In the genomic region with DNA sequence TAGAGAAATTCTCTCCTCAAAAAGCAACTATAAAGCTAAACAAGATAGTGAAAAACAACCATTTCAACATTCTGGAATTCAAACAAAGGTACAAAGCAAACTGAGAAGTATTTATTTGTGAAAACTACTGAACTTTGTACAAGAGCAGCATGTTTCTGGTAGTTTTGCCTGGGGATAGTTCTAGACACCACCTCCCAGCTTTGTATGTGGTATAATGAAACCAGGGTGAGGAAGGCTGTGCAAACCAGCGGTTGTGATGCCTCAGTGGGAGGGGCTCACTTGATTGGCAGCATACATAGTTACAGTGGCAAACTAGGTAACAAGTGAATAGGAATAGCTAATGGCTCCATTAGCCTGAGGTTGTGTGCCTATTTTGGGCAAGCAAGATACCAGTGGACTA, we compare ENCODE assay signal across 2 cellular contexts.
TF ChIP-seq lines count a peak whose summit lies in the region.

No MANE protein-coding gene starts in this region.

TF ChIP-seq in GM23338, 12 proteins besides CTCF, POLR2A, EP300 and RAD21:
- TF ChIP-seq, protein P1, sequence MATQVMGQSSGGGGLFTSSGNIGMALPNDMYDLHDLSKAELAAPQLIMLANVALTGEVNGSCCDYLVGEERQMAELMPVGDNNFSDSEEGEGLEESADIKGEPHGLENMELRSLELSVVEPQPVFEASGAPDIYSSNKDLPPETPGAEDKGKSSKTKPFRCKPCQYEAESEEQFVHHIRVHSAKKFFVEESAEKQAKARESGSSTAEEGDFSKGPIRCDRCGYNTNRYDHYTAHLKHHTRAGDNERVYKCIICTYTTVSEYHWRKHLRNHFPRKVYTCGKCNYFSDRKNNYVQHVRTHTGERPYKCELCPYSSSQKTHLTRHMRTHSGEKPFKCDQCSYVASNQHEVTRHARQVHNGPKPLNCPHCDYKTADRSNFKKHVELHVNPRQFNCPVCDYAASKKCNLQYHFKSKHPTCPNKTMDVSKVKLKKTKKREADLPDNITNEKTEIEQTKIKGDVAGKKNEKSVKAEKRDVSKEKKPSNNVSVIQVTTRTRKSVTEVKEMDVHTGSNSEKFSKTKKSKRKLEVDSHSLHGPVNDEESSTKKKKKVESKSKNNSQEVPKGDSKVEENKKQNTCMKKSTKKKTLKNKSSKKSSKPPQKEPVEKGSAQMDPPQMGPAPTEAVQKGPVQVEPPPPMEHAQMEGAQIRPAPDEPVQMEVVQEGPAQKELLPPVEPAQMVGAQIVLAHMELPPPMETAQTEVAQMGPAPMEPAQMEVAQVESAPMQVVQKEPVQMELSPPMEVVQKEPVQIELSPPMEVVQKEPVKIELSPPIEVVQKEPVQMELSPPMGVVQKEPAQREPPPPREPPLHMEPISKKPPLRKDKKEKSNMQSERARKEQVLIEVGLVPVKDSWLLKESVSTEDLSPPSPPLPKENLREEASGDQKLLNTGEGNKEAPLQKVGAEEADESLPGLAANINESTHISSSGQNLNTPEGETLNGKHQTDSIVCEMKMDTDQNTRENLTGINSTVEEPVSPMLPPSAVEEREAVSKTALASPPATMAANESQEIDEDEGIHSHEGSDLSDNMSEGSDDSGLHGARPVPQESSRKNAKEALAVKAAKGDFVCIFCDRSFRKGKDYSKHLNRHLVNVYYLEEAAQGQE (IDR thresholded peaks at IDR 0.05; ENCODE audit: unreplicated experiment), result no peak
- TF ChIP-seq, protein P2, sequence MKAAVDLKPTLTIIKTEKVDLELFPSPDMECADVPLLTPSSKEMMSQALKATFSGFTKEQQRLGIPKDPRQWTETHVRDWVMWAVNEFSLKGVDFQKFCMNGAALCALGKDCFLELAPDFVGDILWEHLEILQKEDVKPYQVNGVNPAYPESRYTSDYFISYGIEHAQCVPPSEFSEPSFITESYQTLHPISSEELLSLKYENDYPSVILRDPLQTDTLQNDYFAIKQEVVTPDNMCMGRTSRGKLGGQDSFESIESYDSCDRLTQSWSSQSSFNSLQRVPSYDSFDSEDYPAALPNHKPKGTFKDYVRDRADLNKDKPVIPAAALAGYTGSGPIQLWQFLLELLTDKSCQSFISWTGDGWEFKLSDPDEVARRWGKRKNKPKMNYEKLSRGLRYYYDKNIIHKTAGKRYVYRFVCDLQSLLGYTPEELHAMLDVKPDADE (IDR thresholded peaks at IDR 0.05), result no peak
- TF ChIP-seq JUNB (IDR thresholded peaks at IDR 0.05; ENCODE audit: unreplicated experiment) (no peak), CREB1 (CRISPR knock-in tag; IDR thresholded peaks at IDR 0.05; ENCODE audit: low read depth) (no peak), ZNF331 (CRISPR knock-in tag; IDR thresholded peaks at IDR 0.05; ENCODE audit: low read depth) (no peak), POLR2AphosphoS5 (IDR thresholded peaks at IDR 0.05; ENCODE audit: low read depth) (no peak), ZNF114 (CRISPR knock-in tag; IDR thresholded peaks at IDR 0.05) (no peak), EZH2phosphoT487 (IDR thresholded peaks at IDR 0.05; ENCODE audit: unreplicated experiment) (no peak), NANOG (IDR thresholded peaks at IDR 0.05; ENCODE audit: borderline replicate concordance) (no peak)
- TF ChIP-seq, protein P3, sequence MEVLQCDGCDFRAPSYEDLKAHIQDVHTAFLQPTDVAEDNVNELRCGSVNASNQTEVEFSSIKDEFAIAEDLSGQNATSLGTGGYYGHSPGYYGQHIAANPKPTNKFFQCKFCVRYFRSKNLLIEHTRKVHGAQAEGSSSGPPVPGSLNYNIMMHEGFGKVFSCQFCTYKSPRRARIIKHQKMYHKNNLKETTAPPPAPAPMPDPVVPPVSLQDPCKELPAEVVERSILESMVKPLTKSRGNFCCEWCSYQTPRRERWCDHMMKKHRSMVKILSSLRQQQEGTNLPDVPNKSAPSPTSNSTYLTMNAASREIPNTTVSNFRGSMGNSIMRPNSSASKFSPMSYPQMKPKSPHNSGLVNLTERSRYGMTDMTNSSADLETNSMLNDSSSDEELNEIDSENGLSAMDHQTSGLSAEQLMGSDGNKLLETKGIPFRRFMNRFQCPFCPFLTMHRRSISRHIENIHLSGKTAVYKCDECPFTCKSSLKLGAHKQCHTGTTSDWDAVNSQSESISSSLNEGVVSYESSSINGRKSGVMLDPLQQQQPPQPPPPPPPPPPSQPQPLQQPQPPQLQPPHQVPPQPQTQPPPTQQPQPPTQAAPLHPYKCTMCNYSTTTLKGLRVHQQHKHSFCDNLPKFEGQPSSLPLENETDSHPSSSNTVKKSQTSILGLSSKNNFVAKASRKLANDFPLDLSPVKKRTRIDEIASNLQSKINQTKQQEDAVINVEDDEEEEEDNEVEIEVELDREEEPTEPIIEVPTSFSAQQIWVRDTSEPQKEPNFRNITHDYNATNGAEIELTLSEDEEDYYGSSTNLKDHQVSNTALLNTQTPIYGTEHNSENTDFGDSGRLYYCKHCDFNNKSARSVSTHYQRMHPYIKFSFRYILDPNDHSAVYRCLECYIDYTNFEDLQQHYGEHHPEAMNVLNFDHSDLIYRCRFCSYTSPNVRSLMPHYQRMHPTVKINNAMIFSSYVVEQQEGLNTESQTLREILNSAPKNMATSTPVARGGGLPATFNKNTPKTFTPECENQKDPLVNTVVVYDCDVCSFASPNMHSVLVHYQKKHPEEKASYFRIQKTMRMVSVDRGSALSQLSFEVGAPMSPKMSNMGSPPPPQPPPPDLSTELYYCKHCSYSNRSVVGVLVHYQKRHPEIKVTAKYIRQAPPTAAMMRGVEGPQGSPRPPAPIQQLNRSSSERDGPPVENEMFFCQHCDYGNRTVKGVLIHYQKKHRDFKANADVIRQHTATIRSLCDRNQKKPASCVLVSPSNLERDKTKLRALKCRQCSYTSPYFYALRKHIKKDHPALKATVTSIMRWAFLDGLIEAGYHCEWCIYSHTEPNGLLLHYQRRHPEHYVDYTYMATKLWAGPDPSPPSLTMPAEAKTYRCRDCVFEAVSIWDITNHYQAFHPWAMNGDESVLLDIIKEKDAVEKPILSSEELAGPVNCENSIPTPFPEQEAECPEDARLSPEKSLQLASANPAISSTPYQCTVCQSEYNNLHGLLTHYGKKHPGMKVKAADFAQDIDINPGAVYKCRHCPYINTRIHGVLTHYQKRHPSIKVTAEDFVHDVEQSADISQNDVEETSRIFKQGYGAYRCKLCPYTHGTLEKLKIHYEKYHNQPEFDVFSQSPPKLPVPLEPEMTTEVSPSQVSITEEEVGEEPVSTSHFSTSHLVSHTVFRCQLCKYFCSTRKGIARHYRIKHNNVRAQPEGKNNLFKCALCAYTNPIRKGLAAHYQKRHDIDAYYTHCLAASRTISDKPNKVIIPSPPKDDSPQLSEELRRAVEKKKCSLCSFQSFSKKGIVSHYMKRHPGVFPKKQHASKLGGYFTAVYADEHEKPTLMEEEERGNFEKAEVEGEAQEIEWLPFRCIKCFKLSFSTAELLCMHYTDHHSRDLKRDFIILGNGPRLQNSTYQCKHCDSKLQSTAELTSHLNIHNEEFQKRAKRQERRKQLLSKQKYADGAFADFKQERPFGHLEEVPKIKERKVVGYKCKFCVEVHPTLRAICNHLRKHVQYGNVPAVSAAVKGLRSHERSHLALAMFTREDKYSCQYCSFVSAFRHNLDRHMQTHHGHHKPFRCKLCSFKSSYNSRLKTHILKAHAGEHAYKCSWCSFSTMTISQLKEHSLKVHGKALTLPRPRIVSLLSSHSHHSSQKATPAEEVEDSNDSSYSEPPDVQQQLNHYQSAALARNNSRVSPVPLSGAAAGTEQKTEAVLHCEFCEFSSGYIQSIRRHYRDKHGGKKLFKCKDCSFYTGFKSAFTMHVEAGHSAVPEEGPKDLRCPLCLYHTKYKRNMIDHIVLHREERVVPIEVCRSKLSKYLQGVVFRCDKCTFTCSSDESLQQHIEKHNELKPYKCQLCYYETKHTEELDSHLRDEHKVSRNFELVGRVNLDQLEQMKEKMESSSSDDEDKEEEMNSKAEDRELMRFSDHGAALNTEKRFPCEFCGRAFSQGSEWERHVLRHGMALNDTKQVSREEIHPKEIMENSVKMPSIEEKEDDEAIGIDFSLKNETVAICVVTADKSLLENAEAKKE (CRISPR knock-in tag; IDR thresholded peaks at IDR 0.05), result no peak

TF ChIP-seq in HepG2, 621 proteins besides CTCF, POLR2A, EP300 and RAD21 (continued from another document):
- TF ChIP-seq SUZ12 (IDR thresholded peaks at IDR 0.05; ENCODE audit: low read depth, low read length) (no peak), SOX5 (CRISPR knock-in tag; IDR thresholded peaks at IDR 0.05; ENCODE audit: borderline replicate concordance) (0 out of 2 replicates have a peak, but pooled peaks have one; percentile 30), SRSF4 (IDR thresholded peaks at IDR 0.05; ENCODE audit: low read depth, low read length, poor library complexity, severe bottlenecking) (no peak), KDM6A (CRISPR knock-in tag; IDR thresholded peaks at IDR 0.05; ENCODE audit: low read depth) (0 out of 2 replicates have a peak, but pooled peaks have one; percentile 17), ZNF441 (CRISPR knock-in tag; IDR thresholded peaks at IDR 0.05; ENCODE audit: borderline replicate concordance) (peak; percentile 83; the same call in 1 of the 2 replicates), SOX13 (IDR thresholded peaks at IDR 0.05) (no peak), SOX13 (CRISPR knock-in tag; conservative IDR thresholded peaks at IDR 0.05 in 1 of 2, IDR thresholded peaks at IDR 0.05 in 1 of 2) (peak in 1 of 2 experiments; percentile 31; a peak in 1 of 4 replicates), ZNF24 (IDR thresholded peaks at IDR 0.05) (no peak), SOX6 (IDR thresholded peaks at IDR 0.05) (no peak), SOX6 (CRISPR knock-in tag; IDR thresholded peaks at IDR 0.05) (peak; percentile 31; the same call in 1 of the 2 replicates), ZNF382 (CRISPR knock-in tag; IDR thresholded peaks at IDR 0.05; ENCODE audit: borderline replicate concordance) (0 out of 2 replicates have a peak, but pooled peaks have one; percentile 57)
- TF ChIP-seq, protein P4, sequence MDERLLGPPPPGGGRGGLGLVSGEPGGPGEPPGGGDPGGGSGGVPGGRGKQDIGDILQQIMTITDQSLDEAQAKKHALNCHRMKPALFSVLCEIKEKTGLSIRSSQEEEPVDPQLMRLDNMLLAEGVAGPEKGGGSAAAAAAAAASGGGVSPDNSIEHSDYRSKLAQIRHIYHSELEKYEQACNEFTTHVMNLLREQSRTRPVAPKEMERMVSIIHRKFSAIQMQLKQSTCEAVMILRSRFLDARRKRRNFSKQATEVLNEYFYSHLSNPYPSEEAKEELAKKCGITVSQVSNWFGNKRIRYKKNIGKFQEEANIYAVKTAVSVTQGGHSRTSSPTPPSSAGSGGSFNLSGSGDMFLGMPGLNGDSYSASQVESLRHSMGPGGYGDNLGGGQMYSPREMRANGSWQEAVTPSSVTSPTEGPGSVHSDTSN (CRISPR knock-in tag; IDR thresholded peaks at IDR 0.05), result peak; percentile 73
- TF ChIP-seq, protein P5, sequence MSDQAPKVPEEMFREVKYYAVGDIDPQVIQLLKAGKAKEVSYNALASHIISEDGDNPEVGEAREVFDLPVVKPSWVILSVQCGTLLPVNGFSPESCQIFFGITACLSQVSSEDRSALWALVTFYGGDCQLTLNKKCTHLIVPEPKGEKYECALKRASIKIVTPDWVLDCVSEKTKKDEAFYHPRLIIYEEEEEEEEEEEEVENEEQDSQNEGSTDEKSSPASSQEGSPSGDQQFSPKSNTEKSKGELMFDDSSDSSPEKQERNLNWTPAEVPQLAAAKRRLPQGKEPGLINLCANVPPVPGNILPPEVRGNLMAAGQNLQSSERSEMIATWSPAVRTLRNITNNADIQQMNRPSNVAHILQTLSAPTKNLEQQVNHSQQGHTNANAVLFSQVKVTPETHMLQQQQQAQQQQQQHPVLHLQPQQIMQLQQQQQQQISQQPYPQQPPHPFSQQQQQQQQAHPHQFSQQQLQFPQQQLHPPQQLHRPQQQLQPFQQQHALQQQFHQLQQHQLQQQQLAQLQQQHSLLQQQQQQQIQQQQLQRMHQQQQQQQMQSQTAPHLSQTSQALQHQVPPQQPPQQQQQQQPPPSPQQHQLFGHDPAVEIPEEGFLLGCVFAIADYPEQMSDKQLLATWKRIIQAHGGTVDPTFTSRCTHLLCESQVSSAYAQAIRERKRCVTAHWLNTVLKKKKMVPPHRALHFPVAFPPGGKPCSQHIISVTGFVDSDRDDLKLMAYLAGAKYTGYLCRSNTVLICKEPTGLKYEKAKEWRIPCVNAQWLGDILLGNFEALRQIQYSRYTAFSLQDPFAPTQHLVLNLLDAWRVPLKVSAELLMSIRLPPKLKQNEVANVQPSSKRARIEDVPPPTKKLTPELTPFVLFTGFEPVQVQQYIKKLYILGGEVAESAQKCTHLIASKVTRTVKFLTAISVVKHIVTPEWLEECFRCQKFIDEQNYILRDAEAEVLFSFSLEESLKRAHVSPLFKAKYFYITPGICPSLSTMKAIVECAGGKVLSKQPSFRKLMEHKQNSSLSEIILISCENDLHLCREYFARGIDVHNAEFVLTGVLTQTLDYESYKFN (CRISPR knock-in tag; conservative IDR thresholded peaks at IDR 0.05), result peak; percentile 58
- TF ChIP-seq, protein P6, sequence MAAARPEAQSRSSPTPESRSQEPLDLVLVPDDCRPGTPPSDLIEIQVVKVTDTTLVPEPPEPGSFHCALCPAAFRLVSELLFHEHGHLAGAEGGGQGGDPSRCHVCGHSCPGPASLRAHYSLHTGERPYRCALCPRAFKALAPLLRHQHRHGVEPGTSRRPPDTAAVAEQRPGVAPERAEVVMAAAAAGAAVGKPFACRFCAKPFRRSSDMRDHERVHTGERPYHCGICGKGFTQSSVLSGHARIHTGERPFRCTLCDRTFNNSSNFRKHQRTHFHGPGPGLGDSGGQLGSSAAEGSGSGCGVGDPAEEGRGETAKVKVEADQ (CRISPR knock-in tag; IDR thresholded peaks at IDR 0.05; ENCODE audit: borderline replicate concordance), result no peak
